11 cellular contexts compared by ENCODE assay signal in genomic region chr22:17867160-17867785, GRCh38.
A peak's percentile ranks its signal among the peaks of the same experiment; 100 is the strongest.
DNase-seq lines count a peak whose midpoint lies in the region; ATAC-seq and TF ChIP-seq lines count a peak whose summit lies in the region.
"Had no signal": no experiment of that assay in that cellular context is flagged by ENCODE, and none has a peak within 500 bp of the region (broad histone marks: within the 10 kb centered on the region; RNA-seq: fewer than 3 reads in every experiment).

No MANE protein-coding gene starts in this region.

- peaks cover 0 to 8% of the 10 kb centered on the region in 2 donors for H3K4me1 ChIP-seq in right atrium auricular region
- H3K4me1 ChIP-seq in stomach smooth muscle (ENCODE audit: control insufficient read depth, insufficient read depth, low read length), result peaks cover 29% of the 10 kb centered on the region

- no peak for ATAC-seq in HG03432 (IDR thresholded peaks at IDR 0.05; ENCODE audit: unreplicated experiment)
- ATAC-seq in HG03108 (IDR thresholded peaks at IDR 0.05; ENCODE audit: unreplicated experiment), result no peak
- ATAC-seq: stimulated activated naive CD8-positive, alpha-beta T cell treated with anti-CD3 and anti-CD28 coated beads, Interleukin-15, Interleukin-2, amounts not matched to agents 100 U/mL and 50 U/mL, for 24 hours had no signal

- H3K9ac ChIP-seq in stomach smooth muscle (ENCODE audit: low read length in 2 of 2), result peak overlapping the region in 1 of 2 donors; percentile 21

- peak overlapping the region; percentile 62 to 70 for H3K27ac ChIP-seq in right atrium auricular region
- peak overlapping the region; percentile 70 for H3K27ac ChIP-seq in stomach smooth muscle (ENCODE audit: low read length)

- DNase-seq in Jurkat, Clone E6-1 (ENCODE audit: low read depth, low spot score), result peak; percentile 33
- peak; percentile 89 for DNase-seq in SK-MEL-5 (ENCODE audit: low read depth, low spot score)
- no peak for DNase-seq in right atrium auricular region (ENCODE audit: low spot score)
- DNase-seq in stimulated activated CD4-positive, alpha-beta T cell treated with anti-CD3 and anti-CD28 coated beads, Interleukin-4, amount 100 ng/mL, for 1 hour, result no peak
- DNase-seq: activated naive CD8-positive, alpha-beta T cell treated with anti-CD3 and anti-CD28 coated beads, Interleukin-2, amount 10 ng/mL, durations not matched to agents 7 days and 5 days; Karpas-422; NCI-H82; stimulated activated naive CD8-positive, alpha-beta T cell treated with anti-CD3 and anti-CD28 coated beads, Interleukin-15, Interleukin-2, amounts not matched to agents 100 U/mL and 50 U/mL, for 24 hours had no signal

- H3K4me3 ChIP-seq in Jurkat, Clone E6-1 (ENCODE audit: low read length), result no peak overlapping the region
- H3K4me3 ChIP-seq in right atrium auricular region, result no peak overlapping the region
- no peak overlapping the region for H3K4me3 ChIP-seq in stomach smooth muscle (ENCODE audit: low read length in 2 of 2)

- H3K27me3 ChIP-seq in right atrium auricular region (no peaks in the 10 kb centered on the region), stomach smooth muscle (ENCODE audit: control insufficient read depth in 1 of 2, insufficient read depth in 2 of 2, low read length in 2 of 2) (no peaks in the 10 kb centered on the region)

- H3K9me3 ChIP-seq in right atrium auricular region (no peaks in the 10 kb centered on the region), stomach smooth muscle (ENCODE audit: control insufficient read depth in 2 of 2, low read length in 2 of 2) (no peaks in the 10 kb centered on the region)

- H3K36me3 ChIP-seq in right atrium auricular region (peaks cover 82% of the 10 kb centered on the region), stomach smooth muscle (ENCODE audit: control insufficient read depth in 2 of 2, insufficient read depth in 2 of 2, low read length in 2 of 2) (peaks cover 48 to 56% of the 10 kb centered on the region in 2 donors)

- TF ChIP-seq CTCF in right atrium auricular region (IDR thresholded peaks at IDR 0.05), result no peak

- in situ Hi-C loops in SK-MEL-5 (cut with HindIII; ENCODE audit: low pct_unique_long_range_greater_than_20kb, low sequenced_read_pairs), result no loop called here

Comparison
In these comparisons a context has a peak if more than half of its experiments do, and no peak if none do; other contexts are left out.
1. DNase-seq: peak in Jurkat, Clone E6-1 (single experiment) and SK-MEL-5 (single experiment); none in right atrium auricular region (single experiment) and stimulated activated CD4-positive, alpha-beta T cell treated with anti-CD3 and anti-CD28 coated beads, Interleukin-4, amount 100 ng/mL, for 1 hour (single experiment).